ENCODE assay signal across 11 cellular contexts in genomic region chr4:140071043-140071442, GRCh38.
DNase-seq lines count a peak whose midpoint lies in the region; ATAC-seq, FAIRE-seq and TF ChIP-seq lines count a peak whose summit lies in the region.
"Had no signal": no experiment of that assay in that cellular context is flagged by ENCODE, and none has a peak within 500 bp of the region (broad histone marks: within the 10 kb centered on the region; RNA-seq: fewer than 3 reads in every experiment).

No MANE protein-coding gene starts in this region.

- H3K27ac ChIP-seq in A549: peak overlapping the region; percentile 79 to 83
- H3K27ac ChIP-seq: HL-60 had no signal

- no peak for TF ChIP-seq POLR2A in A549 (IDR thresholded peaks at IDR 0.05; ENCODE audit: low read length)

- H3K4me2 ChIP-seq in A549: peak overlapping the region; percentile 77

- H3K4me1 ChIP-seq in A549: peaks cover 60% of the 10 kb centered on the region

- no peak overlapping the region for H3K4me3 Mint-ChIP-seq in CD14-positive monocyte
- H3K4me3 Mint-ChIP-seq in activated CD8-positive, alpha-beta T cell treated with anti-CD3 and anti-CD28 coated beads for 36 hours: peak overlapping the region; percentile 63
- H3K4me3 Mint-ChIP-seq in naive thymus-derived CD8-positive, alpha-beta T cell: peak overlapping the region; percentile 69 to 84 (median 78)

- H3K9me3 ChIP-seq in A549: no peaks in the 10 kb centered on the region

- peak overlapping the region; percentile 2 to 90 (median 73) for H3K27ac Mint-ChIP-seq in CD14-positive monocyte
- H3K27ac Mint-ChIP-seq in activated CD8-positive, alpha-beta T cell treated with anti-CD3 and anti-CD28 coated beads for 36 hours: peak overlapping the region; percentile 79
- peak overlapping the region; percentile 88 to 97 (median 92) for H3K27ac Mint-ChIP-seq in naive thymus-derived CD8-positive, alpha-beta T cell

- H3K27me3 Mint-ChIP-seq in CD14-positive monocyte (ENCODE audit: low read depth in 3 of 3): no peaks in the 10 kb centered on the region
- H3K27me3 Mint-ChIP-seq in activated CD8-positive, alpha-beta T cell treated with anti-CD3 and anti-CD28 coated beads for 36 hours: peaks cover 24% of the 10 kb centered on the region
- H3K27me3 Mint-ChIP-seq in naive thymus-derived CD8-positive, alpha-beta T cell: peaks cover 0 to 4% (median 0%) of the 10 kb centered on the region in 5 donors

- no peak for TF ChIP-seq RAD21 in A549 (conservative IDR thresholded peaks at IDR 0.05 in 1 of 2, IDR thresholded peaks at IDR 0.05 in 1 of 2)

- no peak overlapping the region for H3K4me3 ChIP-seq in A549

- peaks cover 43% of the 10 kb centered on the region for H3K4me1 Mint-ChIP-seq in CD14-positive monocyte
- H3K4me1 Mint-ChIP-seq in activated CD8-positive, alpha-beta T cell treated with anti-CD3 and anti-CD28 coated beads for 36 hours (ENCODE audit: low read depth): peaks cover 37% of the 10 kb centered on the region
- peaks cover 32 to 55% (median 46%) of the 10 kb centered on the region in 4 donors for H3K4me1 Mint-ChIP-seq in naive thymus-derived CD8-positive, alpha-beta T cell

- H3K36me3 Mint-ChIP-seq in CD14-positive monocyte: peaks cover 0 to 2% of the 10 kb centered on the region in 2 donors
- H3K36me3 Mint-ChIP-seq in activated CD8-positive, alpha-beta T cell treated with anti-CD3 and anti-CD28 coated beads for 36 hours (ENCODE audit: low read depth): no peaks in the 10 kb centered on the region
- H3K36me3 Mint-ChIP-seq in naive thymus-derived CD8-positive, alpha-beta T cell: no peaks in the 10 kb centered on the region

- DNase-seq in A549 (ENCODE audit: low read depth in 1 of 2, low spot score in 1 of 2) (no peak), CD14-positive monocyte (ENCODE audit: low spot score) (no peak), DMS79 treated with DMSO at 0.1 percent for 48 hours (lab: John Stamatoyannopoulos, UW) (no peak), NCI-H446 (lab: John Stamatoyannopoulos, UW) (no peak), HuH-7 (ENCODE audit: low spot score) (no peak)
- no peak for DNase-seq in activated CD8-positive, alpha-beta T cell treated with anti-CD3 and anti-CD28 coated beads for 36 hours
- DNase-seq in naive thymus-derived CD8-positive, alpha-beta T cell: no peak
- DNase-seq: aorta had no signal

- CTCF ChIA-PET in A549 (lab: Yijun Ruan, JAX): interaction anchor here (0.7 to 1.4 kb wide), 4 partner anchors 19 to 125 kb away, joined by 3 read pairs; no protein-coding TSS in a partner anchor
- CTCF ChIA-PET in activated CD8-positive, alpha-beta T cell treated with anti-CD3 and anti-CD28 coated beads for 36 hours (lab: Charles Lee): interaction anchor here (1.0 to 1.7 kb wide), 7 partner anchors 19 to 336 kb away, joined by 3 to 9 read pairs (median 4); no protein-coding TSS in a partner anchor

- FAIRE-seq in A549 (lab: Jason Lieb, UNC): no peak
- FAIRE-seq: H54 had no signal

- no peak for TF ChIP-seq CTCF in A549 (IDR thresholded peaks at IDR 0.05)
- TF ChIP-seq CTCF in CD14-positive monocyte (IDR thresholded peaks at IDR 0.05): no peak
- TF ChIP-seq CTCF in activated CD8-positive, alpha-beta T cell treated with anti-CD3 and anti-CD28 coated beads for 36 hours (IDR thresholded peaks at IDR 0.05): no peak

- ATAC-seq in A549 (peak in 1 of 2 experiments; percentile 41; a peak in 3 of 6 replicates), GM21619 (IDR thresholded peaks at IDR 0.05; ENCODE audit: unreplicated experiment) (no peak)
- ATAC-seq in activated CD8-positive, alpha-beta T cell treated with anti-CD3 and anti-CD28 coated beads for 36 hours: no peak
- no peak for ATAC-seq in naive thymus-derived CD8-positive, alpha-beta T cell

- no peak for TF ChIP-seq EP300 in A549 (IDR thresholded peaks at IDR 0.05)

- H3K9me3 Mint-ChIP-seq in CD14-positive monocyte: peaks cover 0 to 2% (median 0%) of the 10 kb centered on the region in 7 donors
- H3K9me3 Mint-ChIP-seq in activated CD8-positive, alpha-beta T cell treated with anti-CD3 and anti-CD28 coated beads for 36 hours: peaks cover 4% of the 10 kb centered on the region
- H3K9me3 Mint-ChIP-seq in naive thymus-derived CD8-positive, alpha-beta T cell: no peaks in the 10 kb centered on the region

- intact Hi-C loops in CD14-positive monocyte (cut with micrococcal nuclease): no loop called here
- intact Hi-C loops in activated CD8-positive, alpha-beta T cell treated with anti-CD3 and anti-CD28 coated beads for 36 hours (cut with micrococcal nuclease): loop anchor here (5.0 kb wide), 2 partner anchors 46 to 81 kb away; partner anchors contain the start of gene MAML3

- WGBS in A549 (ENCODE audit: missing lambda C conversion rate): 76% methylated on average over 5 of the region's 5 CpGs

- POLR2A ChIA-PET in A549 (lab: Yijun Ruan, JAX): interaction anchor here (1.8 kb wide), 1 partner anchor 25 kb away, joined by 4 read pairs; no protein-coding TSS in a partner anchor
- POLR2A ChIA-PET in activated CD8-positive, alpha-beta T cell treated with anti-CD3 and anti-CD28 coated beads for 36 hours (lab: Charles Lee): interaction anchor here (0.6 to 4.0 kb wide), 5 partner anchors 10 to 95 kb away, joined by 3 to 25 read pairs (median 3); partner anchors contain the start of gene MAML3
- POLR2A ChIA-PET in naive thymus-derived CD8-positive, alpha-beta T cell (lab: Charles Lee): interaction anchor here (0.6 to 4.0 kb wide), 17 partner anchors 10 to 81 kb away, joined by 3 to 76 read pairs (median 3); partner anchors contain the start of gene MAML3

TF ChIP-seq in A549, 52 proteins besides CTCF, POLR2A, EP300 and RAD21:
- TF ChIP-seq HEYL (CRISPR knock-in tag; IDR thresholded peaks at IDR 0.05) (no peak), HOXB13 (CRISPR knock-in tag; IDR thresholded peaks at IDR 0.05; ENCODE audit: low read depth) (no peak), HOXB5 (CRISPR knock-in tag; IDR thresholded peaks at IDR 0.05) (no peak), TFCP2L1 (CRISPR knock-in tag; IDR thresholded peaks at IDR 0.05) (no peak), JUNB (IDR thresholded peaks at IDR 0.05) (no peak), CHD4 (IDR thresholded peaks at IDR 0.05; ENCODE audit: borderline replicate concordance) (no peak), REST (IDR thresholded peaks at IDR 0.05) (no peak), ELK1 (IDR thresholded peaks at IDR 0.05; ENCODE audit: low read depth, low read length) (no peak)
TF ChIP-seq in A549: peak in this region for 0.

Comparison
In these comparisons a context has a peak if more than half of its experiments do, and no peak if none do; other contexts are left out.
1. H3K4me3 Mint-ChIP-seq: peak in activated CD8-positive, alpha-beta T cell treated with anti-CD3 and anti-CD28 coated beads for 36 hours (single experiment) and naive thymus-derived CD8-positive, alpha-beta T cell (10 of 10); none in CD14-positive monocyte (0 of 2).
2. Peak in every context shown above with its lines, with median percentiles within 50 percentile points of each other: H3K27ac Mint-ChIP-seq.